In genomic region chr13:42174344-42175162, GRCh38 we compare ENCODE assay signal across 1 cellular context.
TF ChIP-seq lines count a peak whose summit lies in the region.

No MANE protein-coding gene starts in this region.

TF ChIP-seq in K562, 482 proteins besides CTCF, POLR2A, EP300 and RAD21 (continued from another document and continues in another):
- TF ChIP-seq NR4A1 (CRISPR knock-in tag; IDR thresholded peaks at IDR 0.05) (no peak), NR4A1 (tag; IDR thresholded peaks at IDR 0.05) (peak; percentile 40; the same call in 1 of the 2 replicates), TRIM24 (IDR thresholded peaks at IDR 0.05) (peak; percentile 87 to 94), THRAP3 (IDR thresholded peaks at IDR 0.05; ENCODE audit: borderline replicate concordance) (no peak), ZNF165 (CRISPR knock-in tag; IDR thresholded peaks at IDR 0.05; ENCODE audit: borderline replicate concordance) (no peak), ELF1 (tag; IDR thresholded peaks at IDR 0.05) (no peak), MAFG (tag; conservative IDR thresholded peaks at IDR 0.05) (no peak; the same call in 1 of the 2 replicates), DACH1 (IDR thresholded peaks at IDR 0.05; ENCODE audit: partially characterized antibody) (peak; percentile 49), AFF1 (IDR thresholded peaks at IDR 0.05; ENCODE audit: low read depth in 1 of 2, partially characterized antibody in 2 of 2) (no peak), ZBTB26 (CRISPR knock-in tag; IDR thresholded peaks at IDR 0.05) (no peak), CBX2 (IDR thresholded peaks at IDR 0.05; ENCODE audit: insufficient read depth, low read length, poor library complexity, severe bottlenecking) (no peak), ZNF445 (CRISPR knock-in tag; IDR thresholded peaks at IDR 0.05; ENCODE audit: low read depth) (no peak), FOXA3 (CRISPR knock-in tag; conservative IDR thresholded peaks at IDR 0.05 in 1 of 2, IDR thresholded peaks at IDR 0.05 in 1 of 2) (no peak), NCOA1 (IDR thresholded peaks at IDR 0.05; ENCODE audit: low read depth) (peak; percentile 53; the same call in 1 of the 2 replicates), FOSL1 (tag; conservative IDR thresholded peaks at IDR 0.05) (peak; percentile 75), NR1H2 (CRISPR knock-in tag; IDR thresholded peaks at IDR 0.05) (no peak), PHTF2 (CRISPR knock-in tag; IDR thresholded peaks at IDR 0.05) (peak; percentile 34; the same call in 1 of the 2 replicates), SP1 (CRISPR knock-in tag; IDR thresholded peaks at IDR 0.05) (0 out of 2 replicates have a peak, but pooled peaks have one; percentile 21), L3MBTL2 (IDR thresholded peaks at IDR 0.05) (0 out of 2 replicates have a peak, but pooled peaks have one; percentile 35), NR2C1 (IDR thresholded peaks at IDR 0.05) (no peak), NR2C1 (tag; IDR thresholded peaks at IDR 0.05) (peak; percentile 47), CREB5 (CRISPR knock-in tag; IDR thresholded peaks at IDR 0.05) (no peak), ZBTB1 (CRISPR knock-in tag; IDR thresholded peaks at IDR 0.05; ENCODE audit: borderline replicate concordance, low read depth) (no peak), POLR3A (IDR thresholded peaks at IDR 0.05; ENCODE audit: borderline replicate concordance, extremely low read depth, insufficient read depth, insufficient read length) (no peak), ZNF766 (CRISPR knock-in tag; conservative IDR thresholded peaks at IDR 0.05) (peak; percentile 71; the same call in 1 of the 2 replicates), HBP1 (CRISPR knock-in tag; IDR thresholded peaks at IDR 0.05) (no peak), ZEB2 (IDR thresholded peaks at IDR 0.05) (peak; percentile 52; the same call in 1 of the 2 replicates), POLR2G (IDR thresholded peaks at IDR 0.05; ENCODE audit: low read depth, low read length) (no peak), ZZZ3 (IDR thresholded peaks at IDR 0.05) (no peak), HDAC6 (IDR thresholded peaks at IDR 0.05; ENCODE audit: low read depth, low read length) (no peak), SLC30A9 (CRISPR knock-in tag; IDR thresholded peaks at IDR 0.05) (no peak), CREB3L1 (IDR thresholded peaks at IDR 0.05; ENCODE audit: borderline replicate concordance, low read depth) (no peak), NEUROD1 (IDR thresholded peaks at IDR 0.05; ENCODE audit: borderline replicate concordance, low read depth, low read length, partially characterized antibody) (no peak), ETV6 (IDR thresholded peaks at IDR 0.05; ENCODE audit: borderline replicate concordance in 1 of 2, low read depth in 2 of 2, low read length in 1 of 2) (no peak), ETV6 (CRISPR knock-in tag; IDR thresholded peaks at IDR 0.05; ENCODE audit: borderline replicate concordance) (no peak), MYNN (IDR thresholded peaks at IDR 0.05) (peak; percentile 74), MYNN (CRISPR knock-in tag; IDR thresholded peaks at IDR 0.05) (no peak), E2F3 (CRISPR knock-in tag; IDR thresholded peaks at IDR 0.05) (no peak), THAP12 (CRISPR knock-in tag; IDR thresholded peaks at IDR 0.05) (no peak), ETV1 (tag; conservative IDR thresholded peaks at IDR 0.05; ENCODE audit: low read depth) (peak; percentile 83), YY1 (IDR thresholded peaks at IDR 0.05; ENCODE audit: borderline replicate concordance in 1 of 3, control insufficient read depth in 1 of 3, extremely low read depth in 1 of 3, insufficient read depth in 3 of 3, insufficient read length in 1 of 3, insufficient replicate concordance in 2 of 3, low read depth in 1 of 3, low read length in 2 of 3) (no peak), SFPQ (IDR thresholded peaks at IDR 0.05; ENCODE audit: low read depth, low read length) (no peak), U2AF1 (optimal IDR thresholded peaks at IDR 0.05; ENCODE audit: low read depth, low read length) (no peak), ZKSCAN8 (CRISPR knock-in tag; IDR thresholded peaks at IDR 0.05) (peak; percentile 70; the same call in 1 of the 2 replicates), MAFF (IDR thresholded peaks at IDR 0.05; ENCODE audit: low read length) (no peak), RERE (CRISPR knock-in tag; IDR thresholded peaks at IDR 0.05; ENCODE audit: borderline replicate concordance) (no peak), NFIC (IDR thresholded peaks at IDR 0.05) (no peak), SMARCA4 (IDR thresholded peaks at IDR 0.05) (peak; percentile 82)
